ENCODE assay signal across 13 cellular contexts in genomic region chr6:11938285-11938890, GRCh38.
A peak's percentile ranks its signal among the peaks of the same experiment; 100 is the strongest.
DNase-seq lines count a peak whose midpoint lies in the region; ATAC-seq, FAIRE-seq and TF ChIP-seq lines count a peak whose summit lies in the region.
"Had no signal": no experiment of that assay in that cellular context is flagged by ENCODE, and none has a peak within 500 bp of the region (broad histone marks: within the 10 kb centered on the region; RNA-seq: fewer than 3 reads in every experiment).

No MANE protein-coding gene starts in this region.

- H3K4me3 ChIP-seq in hepatocyte (no peak overlapping the region), pancreas (no peak overlapping the region), OCI-LY7 (ENCODE audit: low read depth, low read length, poor library complexity, severe bottlenecking) (no peak overlapping the region)

- H3K79me2 ChIP-seq in hepatocyte (no peaks in the 10 kb centered on the region), OCI-LY7 (ENCODE audit: insufficient read depth, low read depth, low read length) (no peaks in the 10 kb centered on the region)

- POLR2A ChIA-PET in OCI-LY7 (lab: Charles Lee): interaction anchor here (0.6 to 0.7 kb wide), 2 partner anchors 24 to 27 kb away, joined by 3 read pairs; no protein-coding TSS in a partner anchor

- CTCF ChIA-PET in OCI-LY7 (lab: Charles Lee; ENCODE audit: unreplicated experiment): interaction anchor here (0.5 kb wide), 1 partner anchor 575 kb away, joined by 4 read pairs; no protein-coding TSS in a partner anchor

- in situ Hi-C loops in G401 (cut with HindIII; ENCODE audit: low sequenced_read_pairs): no loop called here

- H3K4me1 ChIP-seq in hepatocyte (ENCODE audit: insufficient read depth): no peaks in the 10 kb centered on the region
- H3K4me1 ChIP-seq in pancreas: peaks cover under 1 to 9% (median 3%) of the 10 kb centered on the region in 3 donors
- H3K4me1 ChIP-seq in OCI-LY7 (ENCODE audit: insufficient read depth, low read length, poor library complexity, severe bottlenecking): no peaks in the 10 kb centered on the region

- no peaks in the 10 kb centered on the region for H3K9me3 ChIP-seq in hepatocyte (ENCODE audit: low read depth)
- no peaks in the 10 kb centered on the region for H3K9me3 ChIP-seq in pancreas
- H3K9me3 ChIP-seq in OCI-LY7 (ENCODE audit: low read length): no peaks in the 10 kb centered on the region

- ATAC-seq in pancreas: peak; percentile 25 to 75 (median 68)
- ATAC-seq: left cardiac atrium had no signal

- FAIRE-seq in pancreas (lab: Jason Lieb, UNC): no peak

- DNase-seq in G401 (ENCODE audit: low spot score) (peak; percentile 8), OCI-M2 (lab: John Stamatoyannopoulos, UW; ENCODE audit: unreplicated experiment) (peak; percentile 84), hepatocyte (ENCODE audit: low spot score) (peak; percentile 67), pancreas (peak in 1 of 6 donors; percentile 22), NCI-H1694 (lab: John Stamatoyannopoulos, UW) (no peak), NOMO-1 treated with dmso at 0.1 percent for 144 hours (lab: John Stamatoyannopoulos, UW; ENCODE audit: unreplicated experiment) (no peak), GOT3 (lab: John Stamatoyannopoulos, UW) (no peak), OCI-LY7 (ENCODE audit: low spot score) (no peak)
- DNase-seq: activated CD8-positive, alpha-beta memory T cell treated with anti-CD3 and anti-CD28 coated beads, Interleukin-2, amount 50 U/mL, for 48 hours; Calu3; left cardiac atrium; NCI-H524 treated with DMSO at 0.1 percent for 48 hours; T-helper 1 cell had no signal

- peak overlapping the region; percentile 55 for H3K4me2 ChIP-seq in hepatocyte
- H3K4me2 ChIP-seq in OCI-LY7 (ENCODE audit: low read length): no peak overlapping the region

- no peaks in the 10 kb centered on the region for H4K20me1 ChIP-seq in hepatocyte (ENCODE audit: insufficient read depth, poor library complexity, severe bottlenecking)
- no peaks in the 10 kb centered on the region for H4K20me1 ChIP-seq in OCI-LY7 (ENCODE audit: insufficient read depth, low read length)

- H3K36me3 ChIP-seq in hepatocyte (replicated peaks; ENCODE audit: insufficient read depth, low read depth): no peaks in the 10 kb centered on the region
- no peaks in the 10 kb centered on the region for H3K36me3 ChIP-seq in pancreas
- no peaks in the 10 kb centered on the region for H3K36me3 ChIP-seq in OCI-LY7 (ENCODE audit: insufficient read depth, low read length)

- H3K9me2 ChIP-seq in hepatocyte (replicated peaks; ENCODE audit: insufficient read depth) (no peaks in the 10 kb centered on the region), OCI-LY7 (ENCODE audit: insufficient read depth, low read length) (no peaks in the 10 kb centered on the region)

- H3K27ac ChIP-seq in hepatocyte (peak overlapping the region; percentile 70), pancreas (no peak overlapping the region), OCI-LY7 (ENCODE audit: low read depth, low read length, poor library complexity, severe bottlenecking) (no peak overlapping the region)

- WGBS in hepatocyte (ENCODE audit: low lambda C conversion rate, missing lambda C conversion rate): 37% methylated on average over 8 of the region's 8 CpGs
- 8 to 10% methylated on average over 8 of the region's 8 CpGs for WGBS in pancreas, 2 donors

- intact Hi-C loops in pancreas (cut with DNase I): no loop called here
- intact Hi-C loops in OCI-LY7 (cut with micrococcal nuclease; ENCODE audit: unreplicated experiment): no loop called here

- no TSS peak for BruUV-seq in OCI-LY7 (replicated peaks; lab: Mats Ljungman, UMichigan)

- H3K27me3 ChIP-seq in hepatocyte (no peaks in the 10 kb centered on the region), pancreas (no peaks in the 10 kb centered on the region)

- H2AFZ ChIP-seq in hepatocyte: peak overlapping the region; percentile 5
- H2AFZ ChIP-seq in OCI-LY7 (ENCODE audit: low read length): no peak overlapping the region

- no peak for TF ChIP-seq CTCF in hepatocyte (IDR thresholded peaks at IDR 0.05; ENCODE audit: poor library complexity)
- no peak for TF ChIP-seq CTCF in pancreas (IDR thresholded peaks at IDR 0.05)
- no peak for TF ChIP-seq CTCF in OCI-LY7 (conservative IDR thresholded peaks at IDR 0.05; ENCODE audit: low read length)

Comparison
In these comparisons a context has a peak if more than half of its experiments do, and no peak if none do; other contexts are left out.
1. DNase-seq: peak in G401 (single experiment), OCI-M2 (single experiment) and hepatocyte (single experiment); none in NCI-H1694 (single experiment), NOMO-1 treated with dmso at 0.1 percent for 144 hours (single experiment), GOT3 (single experiment) and OCI-LY7 (single experiment).